ENCODE assay signal across 1 cellular context in genomic region chr6:25635886-25636317, GRCh38.
TF ChIP-seq lines count a peak whose summit lies in the region.

No MANE protein-coding gene starts in this region.

TF ChIP-seq in HepG2, 621 proteins besides CTCF, POLR2A, EP300 and RAD21 (continued from another document and continues in another):
- TF ChIP-seq, protein P1, sequence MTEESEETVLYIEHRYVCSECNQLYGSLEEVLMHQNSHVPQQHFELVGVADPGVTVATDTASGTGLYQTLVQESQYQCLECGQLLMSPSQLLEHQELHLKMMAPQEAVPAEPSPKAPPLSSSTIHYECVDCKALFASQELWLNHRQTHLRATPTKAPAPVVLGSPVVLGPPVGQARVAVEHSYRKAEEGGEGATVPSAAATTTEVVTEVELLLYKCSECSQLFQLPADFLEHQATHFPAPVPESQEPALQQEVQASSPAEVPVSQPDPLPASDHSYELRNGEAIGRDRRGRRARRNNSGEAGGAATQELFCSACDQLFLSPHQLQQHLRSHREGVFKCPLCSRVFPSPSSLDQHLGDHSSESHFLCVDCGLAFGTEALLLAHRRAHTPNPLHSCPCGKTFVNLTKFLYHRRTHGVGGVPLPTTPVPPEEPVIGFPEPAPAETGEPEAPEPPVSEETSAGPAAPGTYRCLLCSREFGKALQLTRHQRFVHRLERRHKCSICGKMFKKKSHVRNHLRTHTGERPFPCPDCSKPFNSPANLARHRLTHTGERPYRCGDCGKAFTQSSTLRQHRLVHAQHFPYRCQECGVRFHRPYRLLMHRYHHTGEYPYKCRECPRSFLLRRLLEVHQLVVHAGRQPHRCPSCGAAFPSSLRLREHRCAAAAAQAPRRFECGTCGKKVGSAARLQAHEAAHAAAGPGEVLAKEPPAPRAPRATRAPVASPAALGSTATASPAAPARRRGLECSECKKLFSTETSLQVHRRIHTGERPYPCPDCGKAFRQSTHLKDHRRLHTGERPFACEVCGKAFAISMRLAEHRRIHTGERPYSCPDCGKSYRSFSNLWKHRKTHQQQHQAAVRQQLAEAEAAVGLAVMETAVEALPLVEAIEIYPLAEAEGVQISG (CRISPR knock-in tag; IDR thresholded peaks at IDR 0.05), result peak; percentile 68; the same call in 1 of the 2 replicates
- TF ChIP-seq PPARG (CRISPR knock-in tag; conservative IDR thresholded peaks at IDR 0.05) (peak; percentile 96), STAT5B (CRISPR knock-in tag; IDR thresholded peaks at IDR 0.05) (no peak), GABPB1 (CRISPR knock-in tag; IDR thresholded peaks at IDR 0.05) (no peak), SETDB1 (CRISPR knock-in tag; IDR thresholded peaks at IDR 0.05; ENCODE audit: borderline replicate concordance) (no peak), XBP1 (CRISPR knock-in tag; IDR thresholded peaks at IDR 0.05) (no peak), PHB2 (IDR thresholded peaks at IDR 0.05; ENCODE audit: partially characterized antibody) (no peak), ATRX (CRISPR knock-in tag; IDR thresholded peaks at IDR 0.05; ENCODE audit: borderline replicate concordance) (no peak), ISL2 (CRISPR knock-in tag; IDR thresholded peaks at IDR 0.05) (peak; percentile 81; the same call in 1 of the 2 replicates), NAIF1 (CRISPR knock-in tag; IDR thresholded peaks at IDR 0.05; ENCODE audit: borderline replicate concordance) (no peak), PAWR (CRISPR knock-in tag; IDR thresholded peaks at IDR 0.05; ENCODE audit: borderline replicate concordance) (no peak), ZNF841 (CRISPR knock-in tag; IDR thresholded peaks at IDR 0.05; ENCODE audit: borderline replicate concordance) (no peak), HOXA5 (CRISPR knock-in tag; IDR thresholded peaks at IDR 0.05) (no peak), ZNF720 (CRISPR knock-in tag; IDR thresholded peaks at IDR 0.05) (no peak), ARID2 (CRISPR knock-in tag; IDR thresholded peaks at IDR 0.05; ENCODE audit: borderline replicate concordance) (peak; percentile 44; the same call in 1 of the 2 replicates), ZNF335 (CRISPR knock-in tag; IDR thresholded peaks at IDR 0.05) (no peak), POLR2AphosphoS5 (IDR thresholded peaks at IDR 0.05; ENCODE audit: low read depth, low read length) (no peak), ZNF546 (CRISPR knock-in tag; conservative IDR thresholded peaks at IDR 0.05) (no peak), STAG1 (CRISPR knock-in tag; IDR thresholded peaks at IDR 0.05) (peak; percentile 22; the same call in 1 of the 2 replicates), GATA4 (IDR thresholded peaks at IDR 0.05; ENCODE audit: borderline replicate concordance, low read depth) (peak; percentile 56; the same call in 1 of the 2 replicates), HCFC1 (IDR thresholded peaks at IDR 0.05; ENCODE audit: low read depth, low read length) (no peak), FOXA3 (CRISPR knock-in tag; IDR thresholded peaks at IDR 0.05) (peak; percentile 77), KLF6 (CRISPR knock-in tag; IDR thresholded peaks at IDR 0.05) (no peak), TCF12 (IDR thresholded peaks at IDR 0.05) (no peak), TCF12 (CRISPR knock-in tag; IDR thresholded peaks at IDR 0.05) (no peak), ARNT (IDR thresholded peaks at IDR 0.05) (no peak), KDM5B (CRISPR knock-in tag; IDR thresholded peaks at IDR 0.05; ENCODE audit: borderline replicate concordance) (no peak), ZNF292 (CRISPR knock-in tag; IDR thresholded peaks at IDR 0.05; ENCODE audit: borderline replicate concordance, low read depth) (peak; percentile 73; the same call in 1 of the 2 replicates), U2AF2 (IDR thresholded peaks at IDR 0.05; ENCODE audit: low read depth, low read length) (no peak), MIER3 (CRISPR knock-in tag; IDR thresholded peaks at IDR 0.05; ENCODE audit: borderline replicate concordance) (peak; percentile 87; the same call in 1 of the 2 replicates), ZBTB38 (CRISPR knock-in tag; IDR thresholded peaks at IDR 0.05) (no peak), HOXA7 (CRISPR knock-in tag; IDR thresholded peaks at IDR 0.05) (no peak), DNMT3B (CRISPR knock-in tag; conservative IDR thresholded peaks at IDR 0.05) (no peak), HNRNPH1 (optimal IDR thresholded peaks at IDR 0.05; ENCODE audit: low read depth, low read length) (no peak), CSRNP2 (CRISPR knock-in tag; conservative IDR thresholded peaks at IDR 0.05; ENCODE audit: low read depth) (no peak), CHCHD3 (CRISPR knock-in tag; IDR thresholded peaks at IDR 0.05) (no peak), HOXD1 (CRISPR knock-in tag; IDR thresholded peaks at IDR 0.05) (no peak), SMYD3 (CRISPR knock-in tag; IDR thresholded peaks at IDR 0.05) (peak; percentile 89; the same call in 1 of the 2 replicates), NFATC3 (CRISPR knock-in tag; IDR thresholded peaks at IDR 0.05) (no peak), ARHGAP35 (CRISPR knock-in tag; IDR thresholded peaks at IDR 0.05; ENCODE audit: borderline replicate concordance) (no peak), DMAP1 (CRISPR knock-in tag; IDR thresholded peaks at IDR 0.05) (no peak), ZNF414 (CRISPR knock-in tag; IDR thresholded peaks at IDR 0.05) (no peak), HES4 (CRISPR knock-in tag; IDR thresholded peaks at IDR 0.05; ENCODE audit: borderline replicate concordance) (no peak), NCOR1 (IDR thresholded peaks at IDR 0.05; ENCODE audit: borderline replicate concordance, low read length) (peak; percentile 96), CBX5 (CRISPR knock-in tag; IDR thresholded peaks at IDR 0.05; ENCODE audit: borderline replicate concordance) (peak; percentile 67; the same call in 1 of the 2 replicates), ZNF580 (CRISPR knock-in tag; IDR thresholded peaks at IDR 0.05; ENCODE audit: borderline replicate concordance, low read depth) (peak; percentile 47; the same call in 1 of the 2 replicates), CREBL2 (CRISPR knock-in tag; IDR thresholded peaks at IDR 0.05; ENCODE audit: borderline replicate concordance) (no peak), ZBTB1 (CRISPR knock-in tag; IDR thresholded peaks at IDR 0.05; ENCODE audit: borderline replicate concordance) (no peak), ZNF124 (CRISPR knock-in tag; IDR thresholded peaks at IDR 0.05) (no peak), BATF2 (CRISPR knock-in tag; IDR thresholded peaks at IDR 0.05) (no peak), ZNF382 (CRISPR knock-in tag; IDR thresholded peaks at IDR 0.05; ENCODE audit: borderline replicate concordance) (no peak), ELF1 (CRISPR knock-in tag; IDR thresholded peaks at IDR 0.05) (peak; percentile 41; the same call in 1 of the 2 replicates), ZNF136 (CRISPR knock-in tag; IDR thresholded peaks at IDR 0.05; ENCODE audit: low read depth) (no peak), NFRKB (IDR thresholded peaks at IDR 0.05) (no peak), MED1 (CRISPR knock-in tag; IDR thresholded peaks at IDR 0.05) (peak; percentile 77), KMT2B (CRISPR knock-in tag; IDR thresholded peaks at IDR 0.05) (no peak), ZNF24 (IDR thresholded peaks at IDR 0.05) (no peak), KLF15 (CRISPR knock-in tag; IDR thresholded peaks at IDR 0.05; ENCODE audit: borderline replicate concordance) (no peak), ZNF652 (CRISPR knock-in tag; IDR thresholded peaks at IDR 0.05; ENCODE audit: borderline replicate concordance, low read depth) (peak; percentile 72; the same call in 1 of the 2 replicates), ZNF577 (CRISPR knock-in tag; IDR thresholded peaks at IDR 0.05; ENCODE audit: borderline replicate concordance, low read depth) (no peak), ZNF143 (CRISPR knock-in tag; IDR thresholded peaks at IDR 0.05) (no peak), AGO2 (optimal IDR thresholded peaks at IDR 0.05; ENCODE audit: low read depth, low read length) (no peak), ZNF460 (CRISPR knock-in tag; IDR thresholded peaks at IDR 0.05; ENCODE audit: borderline replicate concordance) (no peak), MTA1 (CRISPR knock-in tag; IDR thresholded peaks at IDR 0.05; ENCODE audit: borderline replicate concordance) (no peak), ZNF83 (CRISPR knock-in tag; IDR thresholded peaks at IDR 0.05; ENCODE audit: borderline replicate concordance) (no peak), ZNF816 (CRISPR knock-in tag; IDR thresholded peaks at IDR 0.05; ENCODE audit: borderline replicate concordance) (peak; percentile 51; the same call in 1 of the 2 replicates), SUZ12 (IDR thresholded peaks at IDR 0.05; ENCODE audit: low read depth, low read length) (no peak)
- TF ChIP-seq, protein P2, sequence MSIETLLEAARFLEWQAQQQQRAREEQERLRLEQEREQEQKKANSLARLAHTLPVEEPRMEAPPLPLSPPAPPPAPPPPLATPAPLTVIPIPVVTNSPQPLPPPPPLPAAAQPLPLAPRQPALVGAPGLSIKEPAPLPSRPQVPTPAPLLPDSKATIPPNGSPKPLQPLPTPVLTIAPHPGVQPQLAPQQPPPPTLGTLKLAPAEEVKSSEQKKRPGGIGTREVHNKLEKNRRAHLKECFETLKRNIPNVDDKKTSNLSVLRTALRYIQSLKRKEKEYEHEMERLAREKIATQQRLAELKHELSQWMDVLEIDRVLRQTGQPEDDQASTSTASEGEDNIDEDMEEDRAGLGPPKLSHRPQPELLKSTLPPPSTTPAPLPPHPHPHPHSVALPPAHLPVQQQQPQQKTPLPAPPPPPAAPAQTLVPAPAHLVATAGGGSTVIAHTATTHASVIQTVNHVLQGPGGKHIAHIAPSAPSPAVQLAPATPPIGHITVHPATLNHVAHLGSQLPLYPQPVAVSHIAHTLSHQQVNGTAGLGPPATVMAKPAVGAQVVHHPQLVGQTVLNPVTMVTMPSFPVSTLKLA (IDR thresholded peaks at IDR 0.05), result no peak
- TF ChIP-seq, protein P3, sequence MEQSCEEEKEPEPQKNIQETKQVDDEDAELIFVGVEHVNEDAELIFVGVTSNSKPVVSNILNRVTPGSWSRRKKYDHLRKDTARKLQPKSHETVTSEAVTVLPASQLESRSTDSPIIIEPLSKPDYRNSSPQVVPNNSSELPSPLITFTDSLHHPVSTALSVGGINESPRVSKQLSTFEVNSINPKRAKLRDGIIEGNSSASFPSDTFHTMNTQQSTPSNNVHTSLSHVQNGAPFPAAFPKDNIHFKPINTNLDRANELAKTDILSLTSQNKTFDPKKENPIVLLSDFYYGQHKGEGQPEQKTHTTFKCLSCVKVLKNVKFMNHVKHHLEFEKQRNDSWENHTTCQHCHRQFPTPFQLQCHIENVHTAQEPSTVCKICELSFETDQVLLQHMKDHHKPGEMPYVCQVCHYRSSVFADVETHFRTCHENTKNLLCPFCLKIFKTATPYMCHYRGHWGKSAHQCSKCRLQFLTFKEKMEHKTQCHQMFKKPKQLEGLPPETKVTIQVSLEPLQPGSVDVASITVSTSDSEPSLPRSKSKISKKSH (CRISPR knock-in tag; IDR thresholded peaks at IDR 0.05; ENCODE audit: borderline replicate concordance), result no peak
- TF ChIP-seq, protein P4, sequence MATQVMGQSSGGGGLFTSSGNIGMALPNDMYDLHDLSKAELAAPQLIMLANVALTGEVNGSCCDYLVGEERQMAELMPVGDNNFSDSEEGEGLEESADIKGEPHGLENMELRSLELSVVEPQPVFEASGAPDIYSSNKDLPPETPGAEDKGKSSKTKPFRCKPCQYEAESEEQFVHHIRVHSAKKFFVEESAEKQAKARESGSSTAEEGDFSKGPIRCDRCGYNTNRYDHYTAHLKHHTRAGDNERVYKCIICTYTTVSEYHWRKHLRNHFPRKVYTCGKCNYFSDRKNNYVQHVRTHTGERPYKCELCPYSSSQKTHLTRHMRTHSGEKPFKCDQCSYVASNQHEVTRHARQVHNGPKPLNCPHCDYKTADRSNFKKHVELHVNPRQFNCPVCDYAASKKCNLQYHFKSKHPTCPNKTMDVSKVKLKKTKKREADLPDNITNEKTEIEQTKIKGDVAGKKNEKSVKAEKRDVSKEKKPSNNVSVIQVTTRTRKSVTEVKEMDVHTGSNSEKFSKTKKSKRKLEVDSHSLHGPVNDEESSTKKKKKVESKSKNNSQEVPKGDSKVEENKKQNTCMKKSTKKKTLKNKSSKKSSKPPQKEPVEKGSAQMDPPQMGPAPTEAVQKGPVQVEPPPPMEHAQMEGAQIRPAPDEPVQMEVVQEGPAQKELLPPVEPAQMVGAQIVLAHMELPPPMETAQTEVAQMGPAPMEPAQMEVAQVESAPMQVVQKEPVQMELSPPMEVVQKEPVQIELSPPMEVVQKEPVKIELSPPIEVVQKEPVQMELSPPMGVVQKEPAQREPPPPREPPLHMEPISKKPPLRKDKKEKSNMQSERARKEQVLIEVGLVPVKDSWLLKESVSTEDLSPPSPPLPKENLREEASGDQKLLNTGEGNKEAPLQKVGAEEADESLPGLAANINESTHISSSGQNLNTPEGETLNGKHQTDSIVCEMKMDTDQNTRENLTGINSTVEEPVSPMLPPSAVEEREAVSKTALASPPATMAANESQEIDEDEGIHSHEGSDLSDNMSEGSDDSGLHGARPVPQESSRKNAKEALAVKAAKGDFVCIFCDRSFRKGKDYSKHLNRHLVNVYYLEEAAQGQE (IDR thresholded peaks at IDR 0.05; ENCODE audit: borderline replicate concordance in 1 of 2, low read depth in 1 of 2, low read length in 2 of 2), result peak in 1 of 2 experiments; percentile 60; a peak in 1 of 4 replicates
